8 cellular contexts compared by ENCODE assay signal in the genomic region with DNA sequence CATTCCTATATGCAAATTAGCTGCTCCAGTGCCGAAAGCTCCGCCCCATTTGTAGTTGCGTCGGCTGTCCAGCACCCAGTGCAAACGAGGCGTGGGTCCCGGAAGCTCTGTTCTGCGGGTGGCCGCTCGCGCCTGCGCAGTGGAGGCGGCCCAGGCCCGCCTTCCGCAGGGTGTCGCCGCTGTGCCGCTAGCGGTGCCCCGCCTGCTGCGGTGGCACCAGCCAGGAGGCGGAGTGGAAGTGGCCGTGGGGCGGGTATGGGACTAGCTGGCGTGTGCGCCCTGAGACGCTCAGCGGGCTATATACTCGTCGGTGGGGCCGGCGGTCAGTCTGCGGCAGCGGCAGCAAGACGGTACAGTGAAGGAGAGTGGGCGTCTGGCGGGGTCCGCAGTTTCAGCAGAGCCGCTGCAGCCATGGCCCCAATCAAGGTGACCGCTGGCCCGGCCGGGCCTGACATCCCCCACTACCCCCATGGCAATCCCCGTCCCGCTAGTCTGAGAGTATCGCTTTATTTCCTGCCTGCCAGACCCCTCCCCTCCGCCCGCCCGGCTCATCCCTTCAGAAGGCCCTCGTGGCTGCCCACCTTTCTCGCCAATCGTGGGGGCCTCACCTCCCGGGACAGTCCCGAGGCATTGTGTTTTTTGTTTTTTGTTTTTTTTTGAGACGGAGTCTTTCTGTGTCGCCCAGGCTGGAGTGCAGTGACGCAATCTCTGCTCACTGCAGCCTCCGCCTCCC. TPM values are rescaled to one million over a fixed set of nuclear protein-coding genes. Genes with fewer than 3 reads are reported as not detected.
DNase-seq lines count a peak whose midpoint lies in the region; ATAC-seq, FAIRE-seq and TF ChIP-seq lines count a peak whose summit lies in the region.

Gene PRDX5 (plus strand): TSS at position 161 of the 733 bp plus-strand sequence. CDS start 95 bp downstream, at position 256.

- no peaks in the 10 kb centered on the region for H3K27me3 Mint-ChIP-seq in natural killer cell (ENCODE audit: low read depth in 2 of 2)

- H3K36me3 Mint-ChIP-seq in natural killer cell = no peaks in the 10 kb centered on the region

- ATAC-seq in natural killer cell = peak; percentile 74 to 90 (median 78)

- DNase-seq in H54 (ENCODE audit: insufficient read length, low spot score) (peak; percentile 86), M059J (ENCODE audit: low read depth) (peak; percentile 97), fibroblast of mammary gland (ENCODE audit: low read depth) (peak; percentile 93), natural killer cell (peak; percentile 95)
- peak; percentile 89 for DNase-seq in activated T-helper 9 cell treated with anti-CD3 and anti-CD28 coated beads, Interleukin-2, amount 50 U/mL, for 16 hours (ENCODE audit: low read depth)
- DNase-seq in stimulated activated naive CD4-positive, alpha-beta T cell treated with Interleukin-2 at 50 U/mL for 16 hours (lab: John Stamatoyannopoulos, UW) = peak; percentile 94

- peak within 1 kb of the TSS; percentile 92 for H3K4me3 ChIP-seq in fibroblast of mammary gland (ENCODE audit: control insufficient read depth, low read depth, low read length)

- FAIRE-seq in H54 (lab: Jason Lieb, UNC) = no peak

- H3K9ac ChIP-seq in ES-I3 (ENCODE audit: low read depth, low read length) = peak within 1 kb of the TSS; percentile 81

- peaks cover 8% of the 10 kb centered on the region; the same call in 1 of the 2 replicates for H3K4me1 ChIP-seq in ES-I3 (ENCODE audit: insufficient read depth, low read length)

- intact Hi-C loops in natural killer cell (cut with micrococcal nuclease) = loop anchor here (1.0 to 5.0 kb wide), 5 partner anchors 13 to 131 kb away; partner anchors contain the start of genes CCDC88B, ESRRA and STIP1

- peaks cover 47 to 54% of the 10 kb centered on the region in 2 donors for H3K4me1 Mint-ChIP-seq in natural killer cell

- no peaks in the 10 kb centered on the region for H3K9me3 ChIP-seq in ES-I3 (ENCODE audit: control insufficient read depth, insufficient read depth, low read length)

- TF ChIP-seq POLR2A in H54 (IDR thresholded peaks at IDR 0.05; ENCODE audit: low read depth, low read length) = peak; percentile 88
- peak; percentile 77 for TF ChIP-seq POLR2A in Raji (IDR thresholded peaks at IDR 0.05; ENCODE audit: insufficient read depth, low read depth, low read length)

- TF ChIP-seq CTCF in fibroblast of mammary gland (conservative IDR thresholded peaks at IDR 0.05; ENCODE audit: control insufficient read depth, insufficient read depth, low read depth, low read length) (no peak), natural killer cell (IDR thresholded peaks at IDR 0.05) (no peak)

- H3K9me3 Mint-ChIP-seq in natural killer cell = no peaks in the 10 kb centered on the region

- H3K36me3 ChIP-seq in ES-I3 (ENCODE audit: insufficient read depth, low read length) = peaks cover 4% of the 10 kb centered on the region; the same call in 1 of the 2 replicates

- H3K4me3 Mint-ChIP-seq in natural killer cell = peak within 1 kb of the TSS; percentile 97

- peak within 1 kb of the TSS; percentile 88 to 99 for H3K27ac Mint-ChIP-seq in natural killer cell

RNA-seq across cellular contexts. Expression of gene PRDX5, which starts in this region (rescaled TPM):
- 229 and 260 TPM in 2 replicates for total RNA-seq in M059J (2014; rRNA removed; shearing (Covaris generic))
- 100 to 1,000 TPM in 1 of 3 donors, 10 to 100 TPM in 2; 85.9 to 104 (median 88.8) TPM for total RNA-seq in natural killer cell

Comparison
In these comparisons a context has a peak if more than half of its experiments do, and no peak if none do; other contexts are left out.
1. Peak in every context shown above with its lines: DNase-seq, ATAC-seq and H3K4me3 ChIP-seq.